ENCODE assay signal across 10 cellular contexts in genomic region chr6:1382331-1382882, GRCh38. TPM values are rescaled to one million over a fixed set of nuclear protein-coding genes. Genes with fewer than 3 reads are reported as not detected.
A peak's percentile ranks its signal among the peaks of the same experiment; 100 is the strongest.
DNase-seq lines count a peak whose midpoint lies in the region; ATAC-seq, FAIRE-seq and TF ChIP-seq lines count a peak whose summit lies in the region.
"Had no signal": no experiment of that assay in that cellular context is flagged by ENCODE, and none has a peak within 500 bp of the region (broad histone marks: within the 10 kb centered on the region; RNA-seq: fewer than 3 reads in every experiment).

No MANE protein-coding gene starts in this region.

- H3K56ac ChIP-seq in H9 (ENCODE audit: insufficient read length, low read depth, low read length) = no peak overlapping the region

- H3K36me3 Mint-ChIP-seq in H9 (ENCODE audit: insufficient read depth in 1 of 3, low read depth in 3 of 3) = no peaks in the 10 kb centered on the region

- no peak overlapping the region for H2BK120ac ChIP-seq in H9 (ENCODE audit: low read depth, low read length, poor library complexity, severe bottlenecking)

- peaks cover 99% of the 10 kb centered on the region for H3K27me3 Mint-ChIP-seq in H9 (ENCODE audit: low read depth)

- H3K4me3 Mint-ChIP-seq in H9 = peak overlapping the region; percentile 45 to 78; a peak in 4 of 5 replicates

- TF ChIP-seq CTCF in H9 (conservative IDR thresholded peaks at IDR 0.05) = no peak

- H4K5ac ChIP-seq in H9 (ENCODE audit: insufficient read length, low read depth, low read length) = no peak overlapping the region

- H2BK15ac ChIP-seq in H9 (ENCODE audit: low read depth, low read length) = no peak overlapping the region

- WGBS in H9 (ENCODE audit: extremely low coverage, insufficient read length, low lambda C conversion rate) = no CpG with 5 or more reads among the region's 35 CpGs
- WGBS in small intestine, 3 donors = 2 to 6% (median 4%) methylated on average over 35 of the region's 35 CpGs

- FAIRE-seq in small intestine (lab: Jason Lieb, UNC) = no peak
- FAIRE-seq: bronchial epithelial cell had no signal

- peak overlapping the region; percentile 47 for H3K4me2 ChIP-seq in H9 (ENCODE audit: insufficient read depth, insufficient read length, low read length)

- ATAC-seq in SK-N-SH treated with all-trans-retinoic acid at 6 μM for 48 hours (peak; percentile 11; the same call in 2 of the 3 replicates), GM18511 (IDR thresholded peaks at IDR 0.05; ENCODE audit: unreplicated experiment) (no peak), GM19023 (IDR thresholded peaks at IDR 0.05; ENCODE audit: unreplicated experiment) (no peak)

- no peak overlapping the region for H2AK5ac ChIP-seq in H9 (ENCODE audit: insufficient read length, low read length)

- H3K9me3 ChIP-seq in H9 (ENCODE audit: control insufficient read depth, low read depth, low read length) (no peaks in the 10 kb centered on the region), iPS-15b (ENCODE audit: control insufficient read depth, insufficient read depth, low read length) (no peaks in the 10 kb centered on the region), small intestine (ENCODE audit: control insufficient read depth, low read depth) (no peaks in the 10 kb centered on the region)

- H3K4ac ChIP-seq in H9 (ENCODE audit: low read depth, low read length) = no peak overlapping the region

- H3K4me3 ChIP-seq in iPS-15b (ENCODE audit: low read depth, low read length) = peak overlapping the region; percentile 20
- H3K4me3 ChIP-seq in small intestine (ENCODE audit: low read depth in 1 of 2, low read length in 2 of 2) = no peak overlapping the region

- H3K27ac ChIP-seq in H9 (ENCODE audit: insufficient read length, low read depth, low read length) = no peak overlapping the region
- peak overlapping the region; percentile 8 to 86 for H3K27ac ChIP-seq in small intestine (ENCODE audit: low read depth in 1 of 2, low read length in 1 of 2)

- H2BK5ac ChIP-seq in H9 (ENCODE audit: insufficient read length, low read length) = no peak overlapping the region

- no peak overlapping the region for H4K8ac ChIP-seq in H9 (replicated peaks; ENCODE audit: insufficient read length, low read depth, low read length)

- DNase-seq in H9 = peak; percentile 60
- no peak for DNase-seq in small intestine
- DNase-seq in KG1 (lab: John Stamatoyannopoulos, UW) = no peak
- no peak for DNase-seq in activated CD4-positive, alpha-beta T cell treated with anti-CD3 and anti-CD28 coated beads for 48 hours

- H3T11ph ChIP-seq in H9 (ENCODE audit: low read length) = no peak overlapping the region

- H3K79me1 ChIP-seq in H9 (ENCODE audit: insufficient read depth, low read depth, low read length, poor library complexity, severe bottlenecking) = no peaks in the 10 kb centered on the region

- H3K9me3 Mint-ChIP-seq in H9 = peaks cover 0 to 7% of the 10 kb centered on the region in 2 experiments; a peak in 3 of 5 replicates

- H3K14ac ChIP-seq in H9 (ENCODE audit: insufficient read depth, low read length) = no peak overlapping the region

- no peak overlapping the region for H2BK12ac ChIP-seq in H9 (ENCODE audit: insufficient read length, low read depth, low read length)

- no peak overlapping the region for H3K23ac ChIP-seq in H9 (ENCODE audit: insufficient read length, low read depth, low read length)

- H3K27ac Mint-ChIP-seq in H9 = no peak overlapping the region

- H3K27me3 ChIP-seq in H9 (ENCODE audit: insufficient read depth, low read length) (peaks cover 91% of the 10 kb centered on the region), iPS-15b (ENCODE audit: control insufficient read depth, insufficient read depth, low read length) (peaks cover 95% of the 10 kb centered on the region), small intestine (ENCODE audit: control insufficient read depth in 2 of 2, insufficient read depth in 2 of 2, low read length in 2 of 2) (peaks cover 25 to 51% of the 10 kb centered on the region in 2 donors)

- no peaks in the 10 kb centered on the region for H3K79me2 ChIP-seq in H9 (ENCODE audit: insufficient read depth, low read length)

- no peak overlapping the region for H3K18ac ChIP-seq in H9 (ENCODE audit: insufficient read length, low read depth, low read length)

- no peak overlapping the region for H3K9ac ChIP-seq in H9 (ENCODE audit: extremely low read depth, insufficient read length, low read length)
- no peak overlapping the region for H3K9ac ChIP-seq in iPS-15b (ENCODE audit: low read depth, low read length)

- no peak overlapping the region for H2BK20ac ChIP-seq in H9 (ENCODE audit: low read depth, low read length, poor library complexity, severe bottlenecking)

- H3K36me3 ChIP-seq in iPS-15b (ENCODE audit: control insufficient read depth, insufficient read depth, low read length) = no peaks in the 10 kb centered on the region
- H3K36me3 ChIP-seq in small intestine (ENCODE audit: control insufficient read depth in 2 of 2, insufficient read depth in 2 of 2, low read length in 2 of 2) = no peaks in the 10 kb centered on the region

- H3K4me1 ChIP-seq in H9 (ENCODE audit: insufficient read depth, low read length) (no peaks in the 10 kb centered on the region), iPS-15b (ENCODE audit: control insufficient read depth, insufficient read depth, low read length) (no peaks in the 10 kb centered on the region), small intestine (ENCODE audit: control insufficient read depth in 2 of 2, insufficient read depth in 1 of 2, low read depth in 1 of 2, low read length in 1 of 2) (peaks cover 0 to 2% of the 10 kb centered on the region in 2 donors)

- no peak overlapping the region for H2AFZ ChIP-seq in H9 (ENCODE audit: low read length)

- H4K91ac ChIP-seq in H9 (ENCODE audit: insufficient read length, low read depth, low read length) = no peak overlapping the region

- H3K23me2 ChIP-seq in H9 (ENCODE audit: insufficient read length, low read depth, low read length, poor library complexity, severe bottlenecking) = peaks cover 12% of the 10 kb centered on the region

- H3K4me1 Mint-ChIP-seq in H9 = peaks cover 22 to 32% of the 10 kb centered on the region in 2 experiments

- no peaks in the 10 kb centered on the region for H4K20me1 ChIP-seq in H9 (ENCODE audit: control insufficient read depth, insufficient read depth, insufficient read length)

TF ChIP-seq in SK-N-SH treated with all-trans-retinoic acid at 6 μM for 48 hours, 23 proteins besides CTCF, POLR2A, EP300 and RAD21:
- TF ChIP-seq ZNF565 (CRISPR knock-in tag; conservative IDR thresholded peaks at IDR 0.05; ENCODE audit: low read depth) (no peak), ESRRG (CRISPR knock-in tag; IDR thresholded peaks at IDR 0.05) (no peak), SNAI2 (CRISPR knock-in tag; IDR thresholded peaks at IDR 0.05) (no peak), PPARA (CRISPR knock-in tag; IDR thresholded peaks at IDR 0.05; ENCODE audit: borderline replicate concordance) (no peak), ZFP30 (CRISPR knock-in tag; IDR thresholded peaks at IDR 0.05) (no peak), ZNF70 (CRISPR knock-in tag; IDR thresholded peaks at IDR 0.05) (no peak), POU6F1 (CRISPR knock-in tag; IDR thresholded peaks at IDR 0.05; ENCODE audit: borderline replicate concordance, low read depth) (no peak)
- TF ChIP-seq, protein P1, sequence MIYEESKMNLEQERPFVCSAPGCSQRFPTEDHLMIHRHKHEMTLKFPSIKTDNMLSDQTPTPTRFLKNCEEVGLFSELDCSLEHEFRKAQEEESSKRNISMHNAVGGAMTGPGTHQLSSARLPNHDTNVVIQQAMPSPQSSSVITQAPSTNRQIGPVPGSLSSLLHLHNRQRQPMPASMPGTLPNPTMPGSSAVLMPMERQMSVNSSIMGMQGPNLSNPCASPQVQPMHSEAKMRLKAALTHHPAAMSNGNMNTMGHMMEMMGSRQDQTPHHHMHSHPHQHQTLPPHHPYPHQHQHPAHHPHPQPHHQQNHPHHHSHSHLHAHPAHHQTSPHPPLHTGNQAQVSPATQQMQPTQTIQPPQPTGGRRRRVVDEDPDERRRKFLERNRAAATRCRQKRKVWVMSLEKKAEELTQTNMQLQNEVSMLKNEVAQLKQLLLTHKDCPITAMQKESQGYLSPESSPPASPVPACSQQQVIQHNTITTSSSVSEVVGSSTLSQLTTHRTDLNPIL (CRISPR knock-in tag; IDR thresholded peaks at IDR 0.05; ENCODE audit: low read depth) = no peak
- TF ChIP-seq, protein P2, sequence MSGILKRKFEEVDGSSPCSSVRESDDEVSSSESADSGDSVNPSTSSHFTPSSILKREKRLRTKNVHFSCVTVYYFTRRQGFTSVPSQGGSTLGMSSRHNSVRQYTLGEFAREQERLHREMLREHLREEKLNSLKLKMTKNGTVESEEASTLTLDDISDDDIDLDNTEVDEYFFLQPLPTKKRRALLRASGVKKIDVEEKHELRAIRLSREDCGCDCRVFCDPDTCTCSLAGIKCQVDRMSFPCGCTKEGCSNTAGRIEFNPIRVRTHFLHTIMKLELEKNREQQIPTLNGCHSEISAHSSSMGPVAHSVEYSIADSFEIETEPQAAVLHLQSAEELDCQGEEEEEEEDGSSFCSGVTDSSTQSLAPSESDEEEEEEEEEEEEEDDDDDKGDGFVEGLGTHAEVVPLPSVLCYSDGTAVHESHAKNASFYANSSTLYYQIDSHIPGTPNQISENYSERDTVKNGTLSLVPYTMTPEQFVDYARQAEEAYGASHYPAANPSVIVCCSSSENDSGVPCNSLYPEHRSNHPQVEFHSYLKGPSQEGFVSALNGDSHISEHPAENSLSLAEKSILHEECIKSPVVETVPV (CRISPR knock-in tag; IDR thresholded peaks at IDR 0.05) = no peak
TF ChIP-seq in SK-N-SH treated with all-trans-retinoic acid at 6 μM for 48 hours: peak in this region for 0.

RNA-seq across cellular contexts. Expression of gene FOXF2, which starts 7.0 kb away (rescaled TPM):
- not detected in 2 replicates for total RNA-seq in H9 (2021)
- 1 to 10 TPM in 2 of 3 donors, under 1 TPM in 1; 0.45 to 8.4 (median 8.1) TPM for polyA plus RNA-seq in small intestine
- total RNA-seq: bronchial epithelial cell, HT-29 had no signal
